9 cellular contexts compared by ENCODE assay signal in the genomic region with DNA sequence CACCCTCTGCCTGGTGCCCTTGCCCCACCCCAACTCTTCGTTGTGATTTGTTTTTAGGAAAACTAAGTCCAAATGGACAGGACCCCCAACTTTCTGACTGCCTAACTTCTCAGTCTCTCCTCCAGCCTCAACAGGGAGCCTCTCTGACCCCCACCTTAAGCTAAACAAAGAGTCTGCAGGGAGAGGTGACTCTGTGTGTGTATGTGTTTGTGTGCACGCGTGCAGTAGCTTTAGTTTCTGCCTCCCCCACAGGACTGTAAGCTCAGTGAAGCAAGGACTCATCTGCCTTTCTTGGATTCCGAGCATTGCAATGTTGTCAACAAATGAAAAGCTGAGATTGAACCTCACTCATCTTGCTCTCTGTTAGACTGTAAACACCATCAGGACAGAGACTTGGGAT. TPM values are rescaled to one million over a fixed set of nuclear protein-coding genes. Genes with fewer than 3 reads are reported as not detected.
DNase-seq lines count a peak whose midpoint lies in the region; ATAC-seq and TF ChIP-seq lines count a peak whose summit lies in the region.
"Had no signal": no experiment of that assay in that cellular context is flagged by ENCODE, and none has a peak within 500 bp of the region (broad histone marks: within the 10 kb centered on the region; RNA-seq: fewer than 3 reads in every experiment).

No MANE protein-coding gene starts in this region.

- peaks cover 4% of the 10 kb centered on the region for H3K36me3 Mint-ChIP-seq in T-helper 17 cell (ENCODE audit: low read depth)

- peak overlapping the region; percentile 46 to 73 (median 70) for H3K27ac ChIP-seq in sigmoid colon

- WGBS in sigmoid colon, 2 donors, result 55 to 73% methylated on average over 4 of the region's 4 CpGs

- no peaks in the 10 kb centered on the region for H3K27me3 ChIP-seq in sigmoid colon

- no peak for TF ChIP-seq CTCF in fibroblast of villous mesenchyme (IDR thresholded peaks at IDR 0.05; ENCODE audit: insufficient read depth, low read depth, low read length)
- TF ChIP-seq CTCF in sigmoid colon (IDR thresholded peaks at IDR 0.05), result no peak

- H3K9me3 ChIP-seq in T-helper 17 cell (ENCODE audit: control insufficient read depth, low read length, poor library complexity, severe bottlenecking) (no peaks in the 10 kb centered on the region), sigmoid colon (no peaks in the 10 kb centered on the region)

- intact Hi-C loops in sigmoid colon (cut with DNase I), result no loop called here

- no peak for TF ChIP-seq POLR2A in sigmoid colon (IDR thresholded peaks at IDR 0.05)

- H3K4me3 ChIP-seq in fibroblast of villous mesenchyme (ENCODE audit: low read depth, low read length) (no peak overlapping the region), sigmoid colon (no peak overlapping the region)

- H3K36me3 ChIP-seq in sigmoid colon, result peaks cover 0 to 41% (median 5%) of the 10 kb centered on the region in 4 donors

- no peaks in the 10 kb centered on the region for H3K27me3 Mint-ChIP-seq in T-helper 17 cell
- H3K27me3 Mint-ChIP-seq: naive B cell had no signal

- H3K4me1 Mint-ChIP-seq in T-helper 17 cell, result peaks cover 39% of the 10 kb centered on the region

- H3K4me1 ChIP-seq in sigmoid colon, result peaks cover 0 to 19% (median 14%) of the 10 kb centered on the region in 4 donors

- TF ChIP-seq EP300 in sigmoid colon (IDR thresholded peaks at IDR 0.05), result no peak

- ATAC-seq in T-helper 17 cell, result no peak

- peak overlapping the region; percentile 77 for H3K4me3 Mint-ChIP-seq in T-helper 17 cell

- no peak for DNase-seq in T-helper 17 cell
- peak; percentile 38 for DNase-seq in fibroblast of villous mesenchyme (ENCODE audit: low read depth)
- DNase-seq in sigmoid colon, result no peak
- no peak for DNase-seq in NCI-H128 (lab: John Stamatoyannopoulos, UW; ENCODE audit: unreplicated experiment)
- no peak for DNase-seq in UCSD-AML1 (lab: John Stamatoyannopoulos, UW; ENCODE audit: unreplicated experiment)
- no peak for DNase-seq in activated CD4-positive, alpha-beta T cell treated with anti-CD3 and anti-CD28 coated beads for 1 hour
- DNase-seq: activated CD8-positive, alpha-beta memory T cell treated with anti-CD3 and anti-CD28 coated beads for 24 hours; naive B cell; SHP77 treated with DMSO at 0.1 percent for 48 hours had no signal

- H3K27ac Mint-ChIP-seq in T-helper 17 cell, result peak overlapping the region; percentile 77
- H3K27ac Mint-ChIP-seq: naive B cell had no signal

RNA-seq across cellular contexts. Expression of gene SNAP29, which starts 7.9 kb away (rescaled TPM):
- total RNA-seq in T-helper 17 cell, result 10 to 100 TPM; 18.9 to 25.4 TPM
- total RNA-seq in fibroblast of villous mesenchyme, result 13.2 and 14.7 TPM in 2 replicates
- total RNA-seq in sigmoid colon, result 10 to 100 TPM; 20.0 to 25.5 (median 22.8) TPM
- 10 to 100 TPM; 16.2 to 24.0 (median 20.2) TPM for polyA plus RNA-seq in sigmoid colon

RNA-seq across cellular contexts. Expression of gene PI4KA, which starts 8.1 kb away (rescaled TPM):
- 100 to 1,000 TPM; 159 to 160 TPM for total RNA-seq in T-helper 17 cell
- total RNA-seq in fibroblast of villous mesenchyme, result 65.7 and 73.4 TPM in 2 replicates
- 100 to 1,000 TPM in 1 of 4 donors, 10 to 100 TPM in 3; 63.5 to 137 (median 75.0) TPM for total RNA-seq in sigmoid colon
- 10 to 100 TPM; 26.1 to 53.7 (median 26.4) TPM for polyA plus RNA-seq in sigmoid colon

RNA-seq across cellular contexts. Expression of gene CRKL, which starts 50.5 kb away (rescaled TPM):
- total RNA-seq in T-helper 17 cell (10 to 100 TPM; 40.0 to 57.0 TPM), fibroblast of villous mesenchyme (40.3 and 57.4 TPM in 2 replicates), sigmoid colon (10 to 100 TPM; 35.6 to 37.1 (median 36.4) TPM)
- polyA plus RNA-seq in sigmoid colon, result 10 to 100 TPM; 16.8 to 25.0 (median 21.3) TPM
